ENCODE assay signal across 1 cellular context in the genomic region with DNA sequence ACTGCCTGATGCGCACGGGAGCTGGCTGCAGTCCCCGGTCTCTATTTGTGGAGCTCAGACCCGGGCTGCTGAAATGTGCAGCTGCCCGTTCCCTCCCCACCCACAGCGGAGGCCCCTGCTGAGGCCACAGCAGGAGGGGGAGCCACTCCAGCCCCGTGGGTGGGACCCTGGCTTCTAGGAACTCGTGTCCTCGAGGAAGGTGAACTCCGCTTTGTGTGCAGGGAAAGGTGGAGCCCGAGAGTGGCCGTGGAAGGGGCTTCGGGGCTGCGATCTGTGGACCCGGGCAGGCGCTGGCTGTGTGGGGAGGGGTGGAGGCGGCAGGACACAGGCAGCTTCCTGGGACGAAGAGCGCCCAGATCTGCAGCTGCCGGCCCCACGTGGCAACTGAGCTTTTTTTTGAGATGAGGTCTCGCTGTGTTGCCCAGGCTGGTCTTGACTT.
TF ChIP-seq lines count a peak whose summit lies in the region.

No MANE protein-coding gene starts in this region.

TF ChIP-seq in HepG2, 621 proteins besides CTCF, POLR2A, EP300 and RAD21 (continued from another document):
- TF ChIP-seq, protein P1, sequence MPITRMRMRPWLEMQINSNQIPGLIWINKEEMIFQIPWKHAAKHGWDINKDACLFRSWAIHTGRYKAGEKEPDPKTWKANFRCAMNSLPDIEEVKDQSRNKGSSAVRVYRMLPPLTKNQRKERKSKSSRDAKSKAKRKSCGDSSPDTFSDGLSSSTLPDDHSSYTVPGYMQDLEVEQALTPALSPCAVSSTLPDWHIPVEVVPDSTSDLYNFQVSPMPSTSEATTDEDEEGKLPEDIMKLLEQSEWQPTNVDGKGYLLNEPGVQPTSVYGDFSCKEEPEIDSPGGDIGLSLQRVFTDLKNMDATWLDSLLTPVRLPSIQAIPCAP (CRISPR knock-in tag; IDR thresholded peaks at IDR 0.05; ENCODE audit: low read depth): no peak
- TF ChIP-seq GATAD2A (CRISPR knock-in tag; IDR thresholded peaks at IDR 0.05): 0 out of 2 replicates have a peak, but pooled peaks have one; percentile 20
- 0 out of 2 replicates have a peak, but pooled peaks have one; percentile 13 for TF ChIP-seq RXRA (CRISPR knock-in tag; IDR thresholded peaks at IDR 0.05)
- peak; percentile 22; the same call in 1 of the 2 replicates for TF ChIP-seq KDM2A (CRISPR knock-in tag; IDR thresholded peaks at IDR 0.05; ENCODE audit: borderline replicate concordance, low read depth)
- TF ChIP-seq HNF4A (CRISPR knock-in tag; IDR thresholded peaks at IDR 0.05): peak; percentile 34; the same call in 1 of the 2 replicates
- no peak for TF ChIP-seq ZNF644 (CRISPR knock-in tag; IDR thresholded peaks at IDR 0.05; ENCODE audit: low read depth)
- no peak for TF ChIP-seq CBFB (CRISPR knock-in tag; IDR thresholded peaks at IDR 0.05)
- no peak for TF ChIP-seq HCFC1 (IDR thresholded peaks at IDR 0.05; ENCODE audit: low read depth, low read length)
- TF ChIP-seq, protein P2, sequence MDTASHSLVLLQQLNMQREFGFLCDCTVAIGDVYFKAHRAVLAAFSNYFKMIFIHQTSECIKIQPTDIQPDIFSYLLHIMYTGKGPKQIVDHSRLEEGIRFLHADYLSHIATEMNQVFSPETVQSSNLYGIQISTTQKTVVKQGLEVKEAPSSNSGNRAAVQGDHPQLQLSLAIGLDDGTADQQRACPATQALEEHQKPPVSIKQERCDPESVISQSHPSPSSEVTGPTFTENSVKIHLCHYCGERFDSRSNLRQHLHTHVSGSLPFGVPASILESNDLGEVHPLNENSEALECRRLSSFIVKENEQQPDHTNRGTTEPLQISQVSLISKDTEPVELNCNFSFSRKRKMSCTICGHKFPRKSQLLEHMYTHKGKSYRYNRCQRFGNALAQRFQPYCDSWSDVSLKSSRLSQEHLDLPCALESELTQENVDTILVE (CRISPR knock-in tag; IDR thresholded peaks at IDR 0.05): no peak
- no peak for TF ChIP-seq ZNF263 (CRISPR knock-in tag; IDR thresholded peaks at IDR 0.05)
- 0 out of 2 replicates have a peak, but pooled peaks have one; percentile 30 for TF ChIP-seq MTA1 (CRISPR knock-in tag; IDR thresholded peaks at IDR 0.05; ENCODE audit: borderline replicate concordance)
- TF ChIP-seq LCORL (IDR thresholded peaks at IDR 0.05): no peak
- 0 out of 2 replicates have a peak, but pooled peaks have one; percentile 30 for TF ChIP-seq LCORL (CRISPR knock-in tag; IDR thresholded peaks at IDR 0.05)
- TF ChIP-seq, protein P3, sequence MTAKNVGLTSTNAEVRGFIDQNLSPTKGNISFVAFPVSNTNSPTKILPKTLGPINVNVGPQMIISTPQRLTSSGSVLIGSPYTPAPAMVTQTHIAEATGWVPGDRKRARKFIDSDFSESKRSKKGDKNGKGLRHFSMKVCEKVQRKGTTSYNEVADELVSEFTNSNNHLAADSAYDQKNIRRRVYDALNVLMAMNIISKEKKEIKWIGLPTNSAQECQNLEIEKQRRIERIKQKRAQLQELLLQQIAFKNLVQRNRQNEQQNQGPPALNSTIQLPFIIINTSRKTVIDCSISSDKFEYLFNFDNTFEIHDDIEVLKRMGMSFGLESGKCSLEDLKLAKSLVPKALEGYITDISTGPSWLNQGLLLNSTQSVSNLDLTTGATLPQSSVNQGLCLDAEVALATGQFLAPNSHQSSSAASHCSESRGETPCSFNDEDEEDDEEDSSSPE (CRISPR knock-in tag; IDR thresholded peaks at IDR 0.05): no peak
- 0 out of 2 replicates have a peak, but pooled peaks have one; percentile 40 for TF ChIP-seq ZNF556 (CRISPR knock-in tag; IDR thresholded peaks at IDR 0.05; ENCODE audit: borderline replicate concordance)
- no peak for TF ChIP-seq ZNF674 (CRISPR knock-in tag; IDR thresholded peaks at IDR 0.05; ENCODE audit: low read depth)
- TF ChIP-seq SYNCRIP (IDR thresholded peaks at IDR 0.05; ENCODE audit: insufficient read depth, low read depth, low read length): no peak
- TF ChIP-seq ZBTB7B (CRISPR knock-in tag; IDR thresholded peaks at IDR 0.05): peak; percentile 52; the same call in 1 of the 2 replicates
- peak; percentile 68; the same call in 1 of the 2 replicates for TF ChIP-seq ZNF280B (CRISPR knock-in tag; IDR thresholded peaks at IDR 0.05; ENCODE audit: borderline replicate concordance)
- no peak for TF ChIP-seq POLR2AphosphoS2 (IDR thresholded peaks at IDR 0.05; ENCODE audit: low read depth, low read length)
- 0 out of 2 replicates have a peak, but pooled peaks have one; percentile 26 for TF ChIP-seq GABPB1 (CRISPR knock-in tag; IDR thresholded peaks at IDR 0.05)
- TF ChIP-seq MIER2 (CRISPR knock-in tag; IDR thresholded peaks at IDR 0.05): no peak
- TF ChIP-seq SP4 (CRISPR knock-in tag; IDR thresholded peaks at IDR 0.05): no peak
- TF ChIP-seq, protein P4, sequence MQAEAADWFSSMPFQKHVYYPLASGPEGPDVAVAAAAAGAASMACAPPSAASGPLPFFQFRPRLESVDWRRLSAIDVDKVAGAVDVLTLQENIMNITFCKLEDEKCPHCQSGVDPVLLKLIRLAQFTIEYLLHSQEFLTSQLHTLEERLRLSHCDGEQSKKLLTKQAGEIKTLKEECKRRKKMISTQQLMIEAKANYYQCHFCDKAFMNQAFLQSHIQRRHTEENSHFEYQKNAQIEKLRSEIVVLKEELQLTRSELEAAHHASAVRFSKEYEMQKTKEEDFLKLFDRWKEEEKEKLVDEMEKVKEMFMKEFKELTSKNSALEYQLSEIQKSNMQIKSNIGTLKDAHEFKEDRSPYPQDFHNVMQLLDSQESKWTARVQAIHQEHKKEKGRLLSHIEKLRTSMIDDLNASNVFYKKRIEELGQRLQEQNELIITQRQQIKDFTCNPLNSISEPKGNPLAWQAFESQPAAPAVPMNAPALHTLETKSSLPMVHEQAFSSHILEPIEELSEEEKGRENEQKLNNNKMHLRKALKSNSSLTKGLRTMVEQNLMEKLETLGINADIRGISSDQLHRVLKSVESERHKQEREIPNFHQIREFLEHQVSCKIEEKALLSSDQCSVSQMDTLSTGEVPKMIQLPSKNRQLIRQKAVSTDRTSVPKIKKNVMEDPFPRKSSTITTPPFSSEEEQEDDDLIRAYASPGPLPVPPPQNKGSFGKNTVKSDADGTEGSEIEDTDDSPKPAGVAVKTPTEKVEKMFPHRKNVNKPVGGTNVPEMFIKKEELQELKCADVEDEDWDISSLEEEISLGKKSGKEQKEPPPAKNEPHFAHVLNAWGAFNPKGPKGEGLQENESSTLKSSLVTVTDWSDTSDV (CRISPR knock-in tag; IDR thresholded peaks at IDR 0.05): 0 out of 2 replicates have a peak, but pooled peaks have one; percentile 44
- 0 out of 2 replicates have a peak, but pooled peaks have one; percentile 16 for TF ChIP-seq GATAD1 (CRISPR knock-in tag; IDR thresholded peaks at IDR 0.05)
- no peak for TF ChIP-seq BCL3 (CRISPR knock-in tag; IDR thresholded peaks at IDR 0.05)
- TF ChIP-seq ZNF362 (CRISPR knock-in tag; IDR thresholded peaks at IDR 0.05; ENCODE audit: borderline replicate concordance): 0 out of 2 replicates have a peak, but pooled peaks have one; percentile 37
- TF ChIP-seq ZNF878 (CRISPR knock-in tag; IDR thresholded peaks at IDR 0.05): no peak
- no peak for TF ChIP-seq SP1 (IDR thresholded peaks at IDR 0.05)
- TF ChIP-seq SP1 (CRISPR knock-in tag; IDR thresholded peaks at IDR 0.05): no peak
- TF ChIP-seq ZNF546 (CRISPR knock-in tag; conservative IDR thresholded peaks at IDR 0.05): peak; percentile 69; the same call in 1 of the 2 replicates
- TF ChIP-seq, protein P5, sequence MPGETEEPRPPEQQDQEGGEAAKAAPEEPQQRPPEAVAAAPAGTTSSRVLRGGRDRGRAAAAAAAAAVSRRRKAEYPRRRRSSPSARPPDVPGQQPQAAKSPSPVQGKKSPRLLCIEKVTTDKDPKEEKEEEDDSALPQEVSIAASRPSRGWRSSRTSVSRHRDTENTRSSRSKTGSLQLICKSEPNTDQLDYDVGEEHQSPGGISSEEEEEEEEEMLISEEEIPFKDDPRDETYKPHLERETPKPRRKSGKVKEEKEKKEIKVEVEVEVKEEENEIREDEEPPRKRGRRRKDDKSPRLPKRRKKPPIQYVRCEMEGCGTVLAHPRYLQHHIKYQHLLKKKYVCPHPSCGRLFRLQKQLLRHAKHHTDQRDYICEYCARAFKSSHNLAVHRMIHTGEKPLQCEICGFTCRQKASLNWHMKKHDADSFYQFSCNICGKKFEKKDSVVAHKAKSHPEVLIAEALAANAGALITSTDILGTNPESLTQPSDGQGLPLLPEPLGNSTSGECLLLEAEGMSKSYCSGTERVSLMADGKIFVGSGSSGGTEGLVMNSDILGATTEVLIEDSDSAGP (CRISPR knock-in tag; IDR thresholded peaks at IDR 0.05; ENCODE audit: borderline replicate concordance): peak; percentile 19; the same call in 1 of the 2 replicates
- peak; percentile 18; the same call in 1 of the 2 replicates for TF ChIP-seq ZNF460 (CRISPR knock-in tag; IDR thresholded peaks at IDR 0.05; ENCODE audit: borderline replicate concordance)
- no peak for TF ChIP-seq ATRX (CRISPR knock-in tag; IDR thresholded peaks at IDR 0.05; ENCODE audit: borderline replicate concordance)
- TF ChIP-seq, protein P6, sequence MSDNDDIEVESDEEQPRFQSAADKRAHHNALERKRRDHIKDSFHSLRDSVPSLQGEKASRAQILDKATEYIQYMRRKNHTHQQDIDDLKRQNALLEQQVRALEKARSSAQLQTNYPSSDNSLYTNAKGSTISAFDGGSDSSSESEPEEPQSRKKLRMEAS (IDR thresholded peaks at IDR 0.05): peak; percentile 28; the same call in 1 of the 2 replicates
- no peak for TF ChIP-seq ZNF629 (CRISPR knock-in tag; conservative IDR thresholded peaks at IDR 0.05)
- peak; percentile 82; the same call in 1 of the 2 replicates for TF ChIP-seq ZNF121 (CRISPR knock-in tag; IDR thresholded peaks at IDR 0.05)
- TF ChIP-seq BCL6 (CRISPR knock-in tag; IDR thresholded peaks at IDR 0.05): peak; percentile 85
